1 cellular context compared by ENCODE assay signal in genomic region chr2:28868611-28869010, GRCh38.
TF ChIP-seq lines count a peak whose summit lies in the region.

No MANE protein-coding gene starts in this region.

TF ChIP-seq in GM12878, 131 proteins besides CTCF, POLR2A, EP300 and RAD21:
- TF ChIP-seq POLR2AphosphoS5 (IDR thresholded peaks at IDR 0.05; ENCODE audit: low read length) (no peak), CBX5 (IDR thresholded peaks at IDR 0.05; ENCODE audit: low read depth) (no peak), GATAD2B (conservative IDR thresholded peaks at IDR 0.05; ENCODE audit: low read depth) (no peak), EGR1 (IDR thresholded peaks at IDR 0.05; ENCODE audit: borderline replicate concordance in 1 of 2, low read depth in 2 of 2, low read length in 2 of 2) (no peak), RCOR1 (conservative IDR thresholded peaks at IDR 0.05; ENCODE audit: low read depth, low read length) (no peak), NRF1 (conservative IDR thresholded peaks at IDR 0.05; ENCODE audit: low read depth, low read length) (no peak), CHD1 (IDR thresholded peaks at IDR 0.05; ENCODE audit: low read depth, low read length) (no peak), ASH2L (IDR thresholded peaks at IDR 0.05; ENCODE audit: borderline replicate concordance, low read depth) (no peak), ZNF622 (IDR thresholded peaks at IDR 0.05) (no peak), PBX3 (IDR thresholded peaks at IDR 0.05; ENCODE audit: insufficient replicate concordance, low read depth, low read length) (no peak), CBFB (IDR thresholded peaks at IDR 0.05; ENCODE audit: low read depth) (no peak)
TF ChIP-seq in GM12878: peak in this region for 0.
